ENCODE assay signal across 36 cellular contexts in genomic region chr4:149755969-149756368, GRCh38. TPM values are rescaled to one million over a fixed set of nuclear protein-coding genes. Genes with fewer than 3 reads are reported as not detected.
"Had no signal": no experiment of that assay in that cellular context is flagged by ENCODE, and none has a peak within 500 bp of the region (broad histone marks: within the 10 kb centered on the region; RNA-seq: fewer than 3 reads in every experiment).

No MANE protein-coding gene starts in this region.

- H3K27ac ChIP-seq: KMS-11 had no signal

- H3K9me3 ChIP-seq: MG63 had no signal

- DNase-seq: Karpas-422, Kasumi-1, KG1, MG63, MM.1S, MV-4-11, NCI-H1048, NCI-H1092, NCI-H1092 treated with DMSO at 0.1 percent for 48 hours, NCI-H1105, NCI-H1105 treated with DMSO at 0.1 percent for 48 hours, NCI-H1417, NCI-H1417 treated with DMSO at 0.1 percent for 48 hours, NCI-H1436, NCI-H1436 treated with DMSO at 0.1 percent for 48 hours, NCI-H146, NCI-H1694, NCI-H1694 treated with DMSO at 0.1 percent for 48 hours, NCI-H187, NCI-H187 treated with DMSO at 0.1 percent for 48 hours, NCI-H1930, NCI-H2029, NCI-H2029 treated with DMSO at 0.1 percent for 48 hours, NCI-H2081, NCI-H2081 treated with DMSO at 0.1 percent for 48 hours, NCI-H2107, NCI-H2171, NCI-H2171 treated with DMSO at 0.1 percent for 48 hours, NCI-H2227 treated with DMSO at 0.1 percent for 48 hours, NCI-H226, NCI-H345, NCI-H446, NCI-H446 treated with DMSO at 0.1 percent for 48 hours had no signal

- H3K4me3 ChIP-seq: MG63 had no signal

- H3K36me3 ChIP-seq: MG63 had no signal

- H3K27me3 ChIP-seq: MG63 had no signal

RNA-seq across cellular contexts. Expression of gene IQCM, which starts 59.7 kb away (rescaled TPM):
- total RNA-seq: M059J, MCF 10A had no signal
